In the genomic region with DNA sequence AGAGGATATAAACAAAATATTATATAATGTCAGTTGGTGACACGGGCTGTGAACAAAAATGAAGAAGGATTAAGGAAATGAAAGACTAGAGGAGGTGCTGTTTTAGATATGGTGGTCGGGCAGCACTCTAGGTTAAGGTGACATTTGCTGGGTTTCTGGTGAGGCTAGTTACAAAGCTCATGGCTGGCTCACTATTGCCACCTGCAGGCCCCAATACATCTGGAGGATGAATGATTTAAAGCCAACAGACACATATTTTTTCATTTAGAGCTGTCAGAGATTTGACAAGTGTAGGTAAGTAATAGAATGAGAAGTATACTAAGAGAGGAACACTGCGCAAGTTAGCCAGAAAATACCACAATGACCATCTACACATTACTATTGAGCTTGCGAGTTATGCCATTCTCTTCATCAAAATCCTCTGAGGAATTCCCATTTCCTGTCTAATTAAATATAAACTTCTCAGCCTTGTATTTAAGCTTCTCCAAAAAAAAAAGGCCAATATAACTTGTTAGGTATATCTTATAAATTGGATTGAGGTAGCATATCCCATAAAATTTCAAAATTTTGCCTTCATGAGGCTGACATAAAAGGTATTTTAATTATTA, we compare ENCODE assay signal across 8 cellular contexts. TPM values are rescaled to one million over a fixed set of nuclear protein-coding genes. Genes with fewer than 3 reads are reported as not detected.
DNase-seq lines count a peak whose midpoint lies in the region; ATAC-seq and TF ChIP-seq lines count a peak whose summit lies in the region.

No MANE protein-coding gene starts in this region.

- peak; percentile 58 for ATAC-seq in GM21529 (IDR thresholded peaks at IDR 0.05; ENCODE audit: unreplicated experiment)

- peak; percentile 48 for TF ChIP-seq CTCF in SU-DHL-6 (IDR thresholded peaks at IDR 0.05; ENCODE audit: insufficient read depth, low read length, poor library complexity, severe bottlenecking)

- no peaks in the 10 kb centered on the region for H3K9me2 ChIP-seq in SU-DHL-6 (replicated peaks; ENCODE audit: insufficient read depth, low read length)

- H3K27me3 ChIP-seq in SU-DHL-6 (ENCODE audit: low read length) = no peaks in the 10 kb centered on the region

- H3K79me2 ChIP-seq in SU-DHL-6 (ENCODE audit: insufficient read depth, low read length) = no peaks in the 10 kb centered on the region

- DNase-seq in DMS 273 (lab: John Stamatoyannopoulos, UW; ENCODE audit: unreplicated experiment) (peak; percentile 51), DMS 273 treated with DMSO at 0.1 percent for 48 hours (lab: John Stamatoyannopoulos, UW) (no peak), HT1080 (ENCODE audit: low read depth) (peak; percentile 67), astrocyte of the hippocampus (ENCODE audit: low read depth, low spot score) (peak; percentile 75), iPS-NIHi7 (ENCODE audit: extremely low spot score) (peak; percentile 69)
- DNase-seq in stimulated activated CD4-positive, alpha-beta T cell treated with anti-CD3 and anti-CD28 coated beads, Interleukin-1b, Interleukin-23, amount 100 ng/mL, for 48 hours = peak; percentile 40

- H3K36me3 ChIP-seq in SU-DHL-6 (ENCODE audit: low read length) = no peaks in the 10 kb centered on the region

- H3K27ac ChIP-seq in SU-DHL-6 (ENCODE audit: low read depth, low read length) = no peak overlapping the region

- no peak overlapping the region for H3K4me2 ChIP-seq in SU-DHL-6 (ENCODE audit: low read depth, low read length, poor library complexity, severe bottlenecking)

- no peak overlapping the region for H3K9ac ChIP-seq in SU-DHL-6 (ENCODE audit: low read length)

- no peak overlapping the region for H3K4me3 ChIP-seq in SU-DHL-6 (ENCODE audit: insufficient read depth, low read length, poor library complexity, severe bottlenecking)

- H3F3A ChIP-seq in SU-DHL-6 (ENCODE audit: insufficient read depth) = no peaks in the 10 kb centered on the region

- H3K9me3 ChIP-seq in SU-DHL-6 (ENCODE audit: insufficient read depth, low read length) = no peaks in the 10 kb centered on the region

- H4K20me1 ChIP-seq in SU-DHL-6 (ENCODE audit: low read depth, low read length) = no peaks in the 10 kb centered on the region

- H2AFZ ChIP-seq in SU-DHL-6 (ENCODE audit: low read depth, low read length, severe bottlenecking) = no peak overlapping the region

RNA-seq across cellular contexts. Expression of a gene that starts 6.4 kb away (rescaled TPM):
- total RNA-seq in HT1080 (2014; rRNA removed; shearing (Covaris generic)) = 0.11 TPM in 1 of 2 replicates, not detected in the other
- 0.08 TPM in 1 of 2 replicates, not detected in the other for polyA plus RNA-seq in HT1080 (2015; cell fraction: cytosol; rRNA removed)
- 0.27 and 0.32 TPM in 2 replicates for polyA plus RNA-seq in HT1080 (2015; cell fraction: nucleus; rRNA removed)

RNA-seq across cellular contexts. Expression of a gene that starts 28.3 kb away (rescaled TPM):
- total RNA-seq in HT1080 (2014; rRNA removed; shearing (Covaris generic)) = not detected in 2 replicates
- polyA plus RNA-seq in HT1080 (2015; cell fraction: cytosol; rRNA removed) = not detected in 2 replicates
- polyA plus RNA-seq in HT1080 (2015; cell fraction: nucleus; rRNA removed) = not detected in 2 replicates

RNA-seq across cellular contexts. Expression of a gene that starts 56.0 kb away (rescaled TPM):
- total RNA-seq in HT1080 (2014; rRNA removed; shearing (Covaris generic)) = not detected in 2 replicates
- polyA plus RNA-seq in HT1080 (2015; cell fraction: cytosol; rRNA removed) = not detected in 2 replicates
- polyA plus RNA-seq in HT1080 (2015; cell fraction: nucleus; rRNA removed) = not detected in 2 replicates
